Comparison of ENCODE assay signal across 8 cellular contexts in the genomic region with DNA sequence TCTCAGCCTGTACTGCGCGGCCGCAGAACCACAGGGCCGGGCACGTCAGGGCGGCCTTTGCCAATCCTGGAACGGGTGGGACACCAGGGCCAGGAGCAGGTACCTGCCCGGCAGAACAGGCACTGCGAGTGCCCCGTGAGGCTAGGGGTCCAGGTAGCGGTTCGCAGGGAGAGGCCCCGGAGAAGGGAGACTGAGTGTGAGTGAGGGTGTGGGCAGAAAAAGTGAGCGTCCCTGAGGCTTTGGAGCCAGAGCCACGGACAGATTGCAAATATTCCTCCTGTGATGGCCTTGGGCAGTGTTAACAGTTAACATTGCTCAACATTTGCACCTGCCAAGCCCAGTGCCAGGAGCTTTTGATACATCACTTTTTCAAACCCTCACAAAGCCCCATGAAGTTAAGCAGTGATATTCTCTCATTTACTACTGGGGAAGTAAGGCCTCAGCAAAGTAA. TPM values are rescaled to one million over a fixed set of nuclear protein-coding genes. Genes with fewer than 3 reads are reported as not detected.
DNase-seq lines count a peak whose midpoint lies in the region; ATAC-seq and TF ChIP-seq lines count a peak whose summit lies in the region.

No MANE protein-coding gene starts in this region.

- H3K27ac Mint-ChIP-seq in activated T-helper 17 cell treated with anti-CD3 and anti-CD28 coated beads, Interleukin-2, amount 50 U/mL, for 72 hours, result no peak overlapping the region

- H3K36me3 ChIP-seq in DOHH2 (ENCODE audit: control insufficient read depth, low read length) (peaks cover 33% of the 10 kb centered on the region), iPS-18a (ENCODE audit: control insufficient read depth, low read depth, low read length) (peaks cover 3% of the 10 kb centered on the region), skeletal muscle satellite cell (ENCODE audit: insufficient read depth, low read length) (peaks cover 29% of the 10 kb centered on the region)

- H3K9me3 ChIP-seq in DOHH2 (ENCODE audit: control insufficient read depth, insufficient read depth, low read length) (no peaks in the 10 kb centered on the region), iPS-18a (ENCODE audit: control insufficient read depth, low read depth, low read length) (no peaks in the 10 kb centered on the region), skeletal muscle satellite cell (replicated peaks; ENCODE audit: low read length) (no peaks in the 10 kb centered on the region)

- H3K9me3 Mint-ChIP-seq in activated T-helper 17 cell treated with anti-CD3 and anti-CD28 coated beads, Interleukin-2, amount 50 U/mL, for 72 hours, result no peaks in the 10 kb centered on the region

- H3K4me3 Mint-ChIP-seq in activated T-helper 17 cell treated with anti-CD3 and anti-CD28 coated beads, Interleukin-2, amount 50 U/mL, for 72 hours, result peak overlapping the region; percentile 67

- H4K20me1 ChIP-seq in DOHH2 (ENCODE audit: control insufficient read depth, insufficient read depth, low read depth, low read length), result no peaks in the 10 kb centered on the region; the same call in 1 of the 2 replicates

- no peaks in the 10 kb centered on the region for H3K27me3 Mint-ChIP-seq in activated T-helper 17 cell treated with anti-CD3 and anti-CD28 coated beads, Interleukin-2, amount 50 U/mL, for 72 hours

- no peak for DNase-seq in stimulated activated CD4-positive, alpha-beta T cell treated with anti-CD3 and anti-CD28 coated beads, Interleukin-15, amount 100 ng/mL, for 24 hours
- DNase-seq in inferior parietal cortex (ENCODE audit: extremely low spot score) (no peak), CD1c-positive myeloid dendritic cell (ENCODE audit: extremely low spot score) (no peak), NCI-H187 (lab: John Stamatoyannopoulos, UW) (no peak)

- H3K4me1 ChIP-seq in DOHH2 (ENCODE audit: control insufficient read depth, low read length) (peaks cover 16% of the 10 kb centered on the region), iPS-18a (ENCODE audit: control insufficient read depth, low read depth, low read length) (no peaks in the 10 kb centered on the region), skeletal muscle satellite cell (ENCODE audit: control insufficient read depth, insufficient read depth, low read length) (peaks cover 16% of the 10 kb centered on the region)

- H3K9ac ChIP-seq in iPS-18a (ENCODE audit: low read length), result no peak overlapping the region
- H3K9ac ChIP-seq in skeletal muscle satellite cell (ENCODE audit: low read depth, low read length), result peak overlapping the region; percentile 49

- H3K36me3 Mint-ChIP-seq in activated T-helper 17 cell treated with anti-CD3 and anti-CD28 coated beads, Interleukin-2, amount 50 U/mL, for 72 hours (ENCODE audit: low read depth), result peaks cover 14% of the 10 kb centered on the region

- H3K9me2 ChIP-seq in DOHH2 (replicated peaks; ENCODE audit: control insufficient read depth, low read length), result no peaks in the 10 kb centered on the region

- H3K27me3 ChIP-seq in DOHH2 (ENCODE audit: control insufficient read depth, low read length) (no peaks in the 10 kb centered on the region), iPS-18a (ENCODE audit: control insufficient read depth, insufficient read depth, low read length) (peaks cover 28% of the 10 kb centered on the region), skeletal muscle satellite cell (ENCODE audit: control insufficient read depth, insufficient read depth, low read length) (peaks cover 6% of the 10 kb centered on the region)

- H3K4me2 ChIP-seq in DOHH2 (ENCODE audit: low read length) (peak overlapping the region; percentile 64), skeletal muscle satellite cell (ENCODE audit: low read length) (peak overlapping the region; percentile 95)

- peak overlapping the region; percentile 54; the same call in 1 of the 2 replicates for H3K4me3 ChIP-seq in DOHH2 (ENCODE audit: low read length)
- peak overlapping the region; percentile 71 for H3K4me3 ChIP-seq in iPS-18a (ENCODE audit: low read length)
- peak overlapping the region; percentile 64 for H3K4me3 ChIP-seq in skeletal muscle satellite cell (ENCODE audit: low read length)

- no peak for ATAC-seq in activated T-helper 17 cell treated with anti-CD3 and anti-CD28 coated beads, Interleukin-2, amount 50 U/mL, for 72 hours (replicated peaks)

- peaks cover 4% of the 10 kb centered on the region for H3K4me1 Mint-ChIP-seq in activated T-helper 17 cell treated with anti-CD3 and anti-CD28 coated beads, Interleukin-2, amount 50 U/mL, for 72 hours

- H3K79me2 ChIP-seq in DOHH2 (ENCODE audit: control insufficient read depth, low read length), result no peaks in the 10 kb centered on the region

- H3K27ac ChIP-seq in DOHH2 (ENCODE audit: low read depth, low read length) (no peak overlapping the region), iPS-18a (ENCODE audit: low read length) (no peak overlapping the region)

- 0 out of 2 replicates have a peak, but pooled peaks cover 5% of the 10 kb centered on the region for H3F3A ChIP-seq in DOHH2 (ENCODE audit: control insufficient read depth, insufficient read depth)

- no peak for TF ChIP-seq CTCF in DOHH2 (IDR thresholded peaks at IDR 0.05; ENCODE audit: low read depth, low read length, poor library complexity, severe bottlenecking)

RNA-seq across cellular contexts. Expression of a gene that starts 0.5 kb away (rescaled TPM):
- under 1 TPM; 0.24 to 0.30 TPM for total RNA-seq in activated T-helper 17 cell treated with anti-CD3 and anti-CD28 coated beads, Interleukin-2, amount 50 U/mL, for 72 hours
- total RNA-seq in skeletal muscle satellite cell (2012; rRNA removed), result not detected in 2 replicates

RNA-seq across cellular contexts. Expression of a gene that starts 17.9 kb away (rescaled TPM):
- 10 to 100 TPM in 1 of 2 donors, 1 to 10 TPM in 1; 9.6 to 16.4 TPM for total RNA-seq in activated T-helper 17 cell treated with anti-CD3 and anti-CD28 coated beads, Interleukin-2, amount 50 U/mL, for 72 hours
- total RNA-seq in skeletal muscle satellite cell (2012; rRNA removed), result 8.4 and 19.9 TPM in 2 replicates

RNA-seq across cellular contexts. Expression of a gene that starts 23.3 kb away (rescaled TPM):
- 10 to 100 TPM; 55.8 to 62.5 TPM for total RNA-seq in activated T-helper 17 cell treated with anti-CD3 and anti-CD28 coated beads, Interleukin-2, amount 50 U/mL, for 72 hours
- total RNA-seq in skeletal muscle satellite cell (2012; rRNA removed), result 33.2 and 38.7 TPM in 2 replicates

RNA-seq across cellular contexts. Expression of a gene that starts 31.8 kb away (rescaled TPM):
- 10 to 100 TPM; 28.5 to 30.5 TPM for total RNA-seq in activated T-helper 17 cell treated with anti-CD3 and anti-CD28 coated beads, Interleukin-2, amount 50 U/mL, for 72 hours
- total RNA-seq in skeletal muscle satellite cell (2012; rRNA removed), result 13.1 and 15.0 TPM in 2 replicates

RNA-seq across cellular contexts. Expression of a gene that starts 45.2 kb away (rescaled TPM):
- total RNA-seq in activated T-helper 17 cell treated with anti-CD3 and anti-CD28 coated beads, Interleukin-2, amount 50 U/mL, for 72 hours, result not detected
- total RNA-seq in skeletal muscle satellite cell (2012; rRNA removed), result not detected in 2 replicates
